Comparison of ENCODE assay signal across 19 cellular contexts in genomic region chr16:50604065-50604418, GRCh38. TPM values are rescaled to one million over a fixed set of nuclear protein-coding genes. Genes with fewer than 3 reads are reported as not detected.
DNase-seq lines count a peak whose midpoint lies in the region; ATAC-seq, FAIRE-seq and TF ChIP-seq lines count a peak whose summit lies in the region.
"Had no signal": no experiment of that assay in that cellular context is flagged by ENCODE, and none has a peak within 500 bp of the region (broad histone marks: within the 10 kb centered on the region; RNA-seq: fewer than 3 reads in every experiment).

No MANE protein-coding gene starts in this region.

- no peaks in the 10 kb centered on the region for H3K9me3 Mint-ChIP-seq in CD4-positive, alpha-beta memory T cell

- no peaks in the 10 kb centered on the region for H3K79me2 ChIP-seq in K562 (ENCODE audit: control insufficient read depth, insufficient read depth, low read length)

- 0 out of 2 replicates have a peak, but pooled peaks cover 5% of the 10 kb centered on the region for H4K20me1 ChIP-seq in K562 (replicated peaks; ENCODE audit: control insufficient read depth, insufficient read depth, low read length)

- DNase-seq in CD4-positive, alpha-beta memory T cell, result no peak
- DNase-seq in K562 (ENCODE audit: extremely low read depth in 1 of 4, low spot score in 3 of 4) (no peak), amniotic stem cell (lab: John Stamatoyannopoulos, UW) (no peak), NCI-H2196 treated with DMSO at 0.1 percent for 48 hours (lab: John Stamatoyannopoulos, UW; ENCODE audit: unreplicated experiment) (no peak), NCI-H2227 (lab: John Stamatoyannopoulos, UW; ENCODE audit: unreplicated experiment) (no peak), COLO668 (lab: John Stamatoyannopoulos, UW; ENCODE audit: unreplicated experiment) (no peak)
- DNase-seq: activated CD4-positive, alpha-beta T cell treated with anti-CD3 and anti-CD28 coated beads, Interleukin-2, amount 50 U/mL, for 1 hour; activated naive CD4-positive, alpha-beta T cell treated with Interleukin-2 at 50 U/mL for 16 hours; Caco-2; cerebellar nuclear complex; effector memory CD4-positive, alpha-beta T cell; glutamatergic neuron; NCI-H1048; NCI-H2029; stimulated activated CD4-positive, alpha-beta T cell treated with anti-CD3 and anti-CD28 coated beads, Interleukin-2, amount 100 ng/mL, for 48 hours had no signal

- no peaks in the 10 kb centered on the region for H3K9me1 ChIP-seq in K562 (ENCODE audit: control insufficient read depth, insufficient read depth, low read length)

- H3K27ac ChIP-seq in CD4-positive, alpha-beta memory T cell (ENCODE audit: low read depth, low read length), result no peak overlapping the region
- no peak overlapping the region for H3K27ac ChIP-seq in K562 (ENCODE audit: extremely low read depth, low read depth, low read length)
- peak overlapping the region; percentile 49 for H3K27ac ChIP-seq in muscle layer of duodenum (ENCODE audit: low read length)
- H3K27ac ChIP-seq in stomach smooth muscle (ENCODE audit: low read length), result peak overlapping the region; percentile 97
- H3K27ac ChIP-seq: pancreas, RWPE1 had no signal

- H3K4me1 ChIP-seq in CD4-positive, alpha-beta memory T cell (ENCODE audit: insufficient read depth, low read length), result peaks cover 37% of the 10 kb centered on the region
- H3K4me1 ChIP-seq in K562 (replicated peaks in 1 of 2; ENCODE audit: control insufficient read depth in 2 of 2, insufficient read depth in 2 of 2, low read length in 2 of 2) (no peaks in the 10 kb centered on the region), muscle layer of duodenum (ENCODE audit: control insufficient read depth in 1 of 2, insufficient read depth in 2 of 2, low read length in 2 of 2) (peaks cover 9 to 77% of the 10 kb centered on the region in 2 donors), stomach smooth muscle (ENCODE audit: control insufficient read depth, insufficient read depth, low read length) (peaks cover 89% of the 10 kb centered on the region)
- H3K4me1 ChIP-seq: Caco-2, pancreas had no signal

- intact Hi-C loops in CD4-positive, alpha-beta memory T cell (cut with micrococcal nuclease), result loop anchor here (5.0 kb wide), 1 partner anchor 57 kb away; the partner anchor contains the start of gene NKD1
- intact Hi-C loops in K562 (cut with micrococcal nuclease), result no loop called here

- WGBS in K562 (ENCODE audit: insufficient coverage, low coverage, missing lambda C conversion rate), result 0% methylated on average over 2 of the region's 2 CpGs

- no peak for TF ChIP-seq RAD21 in K562 (CRISPR knock-in tag; conservative IDR thresholded peaks at IDR 0.05 in 1 of 2, IDR thresholded peaks at IDR 0.05 in 1 of 2)

- no peak for TF ChIP-seq CTCF in K562 (IDR thresholded peaks at IDR 0.05 in 2 of 3, conservative IDR thresholded peaks at IDR 0.05 in 1 of 3; ENCODE audit: insufficient read depth in 2 of 3, low read depth in 1 of 3, low read length in 3 of 3)

- H3K4me1 Mint-ChIP-seq in CD4-positive, alpha-beta memory T cell, result peaks cover 19 to 42% (median 32%) of the 10 kb centered on the region in 4 donors

- no peak for ATAC-seq in K562

- H3K27me3 ChIP-seq in CD4-positive, alpha-beta memory T cell (ENCODE audit: insufficient read depth, low read length), result no peaks in the 10 kb centered on the region
- peaks cover 19 to 81% of the 10 kb centered on the region in 2 experiments for H3K27me3 ChIP-seq in K562 (ENCODE audit: control insufficient read depth in 2 of 2, insufficient read depth in 2 of 2, low read length in 2 of 2)
- no peaks in the 10 kb centered on the region for H3K27me3 ChIP-seq in muscle layer of duodenum (ENCODE audit: low read depth, low read length)
- H3K27me3 ChIP-seq in stomach smooth muscle (ENCODE audit: control insufficient read depth in 1 of 2, insufficient read depth in 2 of 2, low read length in 2 of 2), result no peaks in the 10 kb centered on the region
- H3K27me3 ChIP-seq: pancreas had no signal

- no peaks in the 10 kb centered on the region for H3K27me3 Mint-ChIP-seq in CD4-positive, alpha-beta memory T cell

- CTCF ChIA-PET in CD4-positive, alpha-beta memory T cell (lab: Charles Lee; ENCODE audit: partially characterized antibody), result no interaction called here
- CTCF ChIA-PET in K562 (lab: Yijun Ruan, JAX; ENCODE audit: low intra/inter-chr PET ratio), result no interaction called here

- no peaks in the 10 kb centered on the region for H3K36me3 Mint-ChIP-seq in CD4-positive, alpha-beta memory T cell

- TF ChIP-seq EP300 in K562 (IDR thresholded peaks at IDR 0.05; ENCODE audit: low read length), result no peak

- no peak overlapping the region for H3K4me3 ChIP-seq in CD4-positive, alpha-beta memory T cell (ENCODE audit: low read length in 2 of 2)
- H3K4me3 ChIP-seq in K562, result no peak overlapping the region
- no peak overlapping the region for H3K4me3 ChIP-seq in muscle layer of duodenum (ENCODE audit: low read depth in 1 of 2, low read length in 2 of 2)
- H3K4me3 ChIP-seq in stomach smooth muscle (ENCODE audit: low read length in 2 of 2), result peak overlapping the region; percentile 10 to 15
- H3K4me3 ChIP-seq: pancreas had no signal

- in situ Hi-C loops in K562 (cut with MboI), result no loop called here

- no peak overlapping the region for H3K4me3 Mint-ChIP-seq in CD4-positive, alpha-beta memory T cell

- TF ChIP-seq POLR2A in K562 (conservative IDR thresholded peaks at IDR 0.05), result no peak

- H3K4me2 ChIP-seq in K562 (ENCODE audit: insufficient read depth, low read length), result no peak overlapping the region

- H3K27ac Mint-ChIP-seq in CD4-positive, alpha-beta memory T cell, result peak overlapping the region in 5 of 7 donors; percentile 17 to 77 (median 57)

- no peak for FAIRE-seq in K562 (lab: Jason Lieb, UNC)
- FAIRE-seq: pancreas had no signal

- BruUV-seq in K562 (replicated peaks; lab: Mats Ljungman, UMichigan), result no TSS peak

- no peaks in the 10 kb centered on the region for H3K36me3 ChIP-seq in CD4-positive, alpha-beta memory T cell (ENCODE audit: insufficient read depth, low read length)
- H3K36me3 ChIP-seq in K562 (ENCODE audit: control insufficient read depth, insufficient read depth, low read length) (no peaks in the 10 kb centered on the region), muscle layer of duodenum (ENCODE audit: control insufficient read depth in 1 of 2, insufficient read depth in 2 of 2, low read length in 2 of 2) (no peaks in the 10 kb centered on the region), stomach smooth muscle (ENCODE audit: control insufficient read depth in 2 of 2, insufficient read depth in 2 of 2, low read length in 2 of 2) (no peaks in the 10 kb centered on the region)
- H3K36me3 ChIP-seq: pancreas had no signal

- no peak overlapping the region for H2AFZ ChIP-seq in K562 (ENCODE audit: low read depth, low read length)

- H3K9ac ChIP-seq in K562 (ENCODE audit: insufficient read depth in 1 of 2, low read depth in 2 of 2, low read length in 2 of 2), result no peak overlapping the region
- peak overlapping the region; percentile 70 to 72 for H3K9ac ChIP-seq in stomach smooth muscle (ENCODE audit: low read length in 2 of 2)

- H3K9me3 ChIP-seq in CD4-positive, alpha-beta memory T cell (ENCODE audit: control insufficient read depth in 1 of 2, low read length in 2 of 2), result no peaks in the 10 kb centered on the region
- H3K9me3 ChIP-seq in K562 (replicated peaks; ENCODE audit: control insufficient read depth, insufficient read depth, low read depth, low read length), result no peaks in the 10 kb centered on the region
- no peaks in the 10 kb centered on the region for H3K9me3 ChIP-seq in muscle layer of duodenum (ENCODE audit: control insufficient read depth in 1 of 2, low read length in 2 of 2)
- H3K9me3 ChIP-seq in stomach smooth muscle (ENCODE audit: control insufficient read depth in 2 of 2, low read length in 2 of 2), result no peaks in the 10 kb centered on the region
- H3K9me3 ChIP-seq: Caco-2, pancreas had no signal

- POLR2A ChIA-PET in CD4-positive, alpha-beta memory T cell (lab: Charles Lee; ENCODE audit: partially characterized antibody), result interaction anchor here (0.8 kb wide), 1 partner anchor 26 kb away, joined by 3 read pairs; no protein-coding TSS in a partner anchor
- POLR2A ChIA-PET in K562 (lab: Yijun Ruan, JAX), result interaction anchor here (1.1 kb wide), 1 partner anchor 8 kb away, joined by 4 read pairs; no protein-coding TSS in a partner anchor

TF ChIP-seq in K562, 482 proteins besides CTCF, POLR2A, EP300 and RAD21:
- TF ChIP-seq ZFP36 (IDR thresholded peaks at IDR 0.05; ENCODE audit: low read depth, low read length, partially characterized antibody) (peak; percentile 77), NEUROD1 (IDR thresholded peaks at IDR 0.05; ENCODE audit: borderline replicate concordance, low read depth, low read length, partially characterized antibody) (no peak), RBM25 (IDR thresholded peaks at IDR 0.05; ENCODE audit: low read depth, low read length, severe bottlenecking) (peak; percentile 83), ZBTB8A (IDR thresholded peaks at IDR 0.05; ENCODE audit: partially characterized antibody) (no peak)
TF ChIP-seq in K562: peak in this region for 2.

RNA-seq across cellular contexts. Expression of gene NKD1, which starts 55.8 kb away (rescaled TPM):
- 1 to 10 TPM; 3.8 to 4.6 TPM for total RNA-seq in CD4-positive, alpha-beta memory T cell
- under 1 TPM in 1 of 2 donors, not detected in 1; 0.48 TPM for polyA plus RNA-seq in CD4-positive, alpha-beta memory T cell
- 0.02 TPM in 1 of 2 replicates, not detected in the other for total RNA-seq in K562 (2011; cell fraction: chromatin; rRNA removed; ENCODE audit: low replicate concordance)
- total RNA-seq in K562 (2011; cell fraction: nucleolus; rRNA removed), result not detected in 2 replicates
- total RNA-seq in K562 (2011; cell fraction: nucleoplasm; rRNA removed), result under 0.01 and 0.08 TPM in 2 replicates
- total RNA-seq in K562 (2014; rRNA removed) (0.04 and 0.18 TPM in 2 replicates), K562 (2014; rRNA removed; fragmentation: Illumina TruSeq; extraction: Trizol) (under 0.01 TPM in 2 replicates), K562 (2015; rRNA removed; fragmentation: Illumina TruSeq; extraction: Trizol) (0.07 and 0.08 TPM in 2 replicates), K562 (2021) (0.22 and 0.24 TPM in 2 replicates)
- polyA plus RNA-seq in K562 (2011; rRNA removed) (under 0.01 and 0.11 TPM in 2 replicates), K562 (2014; fragmentation: Illumina TruSeq; extraction: Trizol) (0.01 and 0.07 TPM in 2 replicates), K562 (2014; fragmentation: Nextera tagmentation; extraction: Ambion mirVana) (not detected), K562 (2014; rRNA removed) (0.04 TPM in 1 of 2 replicates, not detected in the other)
- under 0.01 and 0.39 TPM in 2 replicates for polyA plus RNA-seq in K562 (2011; cell fraction: cytosol; rRNA removed)
- 0.11 and 0.33 TPM in 2 replicates for polyA plus RNA-seq in K562 (2011; cell fraction: nucleus; rRNA removed)
- 0.03 and 0.04 TPM in 2 replicates for polyA plus RNA-seq in K562 (2012)
- polyA minus RNA-seq in K562 (2011; rRNA and poly(A)+ RNA removed), result under 0.01 TPM in 2 replicates
- not detected in 2 replicates for polyA minus RNA-seq in K562 (2011; cell fraction: cytosol; rRNA and poly(A)+ RNA removed)
- polyA minus RNA-seq in K562 (2011; cell fraction: nucleus; rRNA and poly(A)+ RNA removed), result under 0.01 and 0.22 TPM in 2 replicates

Comparison
In these comparisons a context has a peak if more than half of its experiments do, and no peak if none do; other contexts are left out.
1. H3K27ac ChIP-seq: peak in muscle layer of duodenum (single experiment) and stomach smooth muscle (single experiment); none in CD4-positive, alpha-beta memory T cell (single experiment) and K562 (single experiment).
2. H3K4me3 ChIP-seq: peak in stomach smooth muscle (2 of 2); none in CD4-positive, alpha-beta memory T cell (0 of 2), K562 (single experiment) and muscle layer of duodenum (0 of 2).
3. H3K9ac ChIP-seq: peak in stomach smooth muscle (2 of 2); none in K562 (0 of 2).